Comparison of ENCODE assay signal across 9 cellular contexts in the genomic region with DNA sequence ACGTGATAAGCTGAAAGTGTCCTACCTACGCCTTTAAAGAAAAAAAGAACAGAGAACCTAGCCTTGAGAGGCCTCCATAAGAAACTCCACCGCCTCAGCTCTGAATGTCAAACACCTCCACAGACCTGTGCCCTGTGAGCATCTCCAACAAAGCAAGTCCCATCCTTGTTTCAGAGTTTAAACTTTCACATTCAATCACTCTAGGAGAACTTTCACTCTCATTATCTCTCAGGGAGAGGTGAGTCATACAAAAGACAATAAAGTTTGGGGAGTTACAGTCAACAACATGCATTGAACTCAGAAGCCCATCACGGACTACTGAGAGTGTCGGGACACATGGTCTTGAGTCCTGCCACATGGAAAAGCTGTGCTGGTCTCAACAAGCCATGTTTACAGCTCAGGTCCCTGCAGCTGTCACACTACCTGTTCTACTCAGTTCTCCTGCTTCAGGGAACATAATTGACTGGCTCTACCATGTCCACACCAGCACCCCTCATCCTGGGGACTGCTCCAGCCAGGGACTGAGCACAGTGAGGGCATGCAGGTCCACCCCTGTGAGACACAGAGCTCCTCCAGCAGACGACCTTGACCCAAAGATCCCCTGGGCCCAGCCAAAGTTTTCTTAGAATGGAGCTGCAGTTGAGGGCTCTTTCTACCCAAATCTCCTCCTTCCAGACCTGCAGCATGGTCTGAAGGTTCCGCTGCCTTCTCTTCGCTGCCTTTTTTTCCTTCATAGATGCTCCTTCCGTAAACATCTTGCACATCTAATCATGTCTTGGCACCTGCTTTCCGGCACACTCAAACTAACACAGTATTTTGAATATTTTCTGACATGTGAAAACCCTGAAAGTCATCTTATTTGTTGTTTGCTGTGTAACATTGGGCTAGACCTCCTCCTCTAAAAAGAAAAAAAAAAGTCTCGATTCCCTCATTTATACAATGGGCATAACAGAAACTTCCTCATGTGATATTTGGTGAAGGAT.
DNase-seq lines count a peak whose midpoint lies in the region; ATAC-seq, FAIRE-seq and TF ChIP-seq lines count a peak whose summit lies in the region.
"Had no signal": no experiment of that assay in that cellular context is flagged by ENCODE, and none has a peak within 500 bp of the region (broad histone marks: within the 10 kb centered on the region; RNA-seq: fewer than 3 reads in every experiment).

No MANE protein-coding gene starts in this region.

- no peak for FAIRE-seq in D721Med (lab: Jason Lieb, UNC)

- WGBS in sigmoid colon, 2 donors = 53 to 55% methylated on average over 11 of the region's 11 CpGs

- H3K9me3 Mint-ChIP-seq in activated CD4-positive, alpha-beta memory T cell treated with anti-CD3 and anti-CD28 coated beads for 36 hours = no peaks in the 10 kb centered on the region

- intact Hi-C loops in activated CD4-positive, alpha-beta memory T cell treated with anti-CD3 and anti-CD28 coated beads for 36 hours (cut with micrococcal nuclease) = loop anchor here (1.0 to 10.0 kb wide), 11 partner anchors 10 to 438 kb away; no protein-coding TSS in a partner anchor
- intact Hi-C loops in left colon (cut with DNase I, micrococcal nuclease) (no loop called here), sigmoid colon (cut with DNase I) (no loop called here), left cardiac atrium (cut with DNase I) (no loop called here)

- ATAC-seq in HG03103 (IDR thresholded peaks at IDR 0.05; ENCODE audit: low read depth, unreplicated experiment) (peak; percentile 40), left colon (peak; percentile 78), left cardiac atrium (no peak)

- no peaks in the 10 kb centered on the region for H3K9me3 ChIP-seq in sigmoid colon
- H3K9me3 ChIP-seq: BLaER1 had no signal

- peaks cover 0 to 45% (median 37%) of the 10 kb centered on the region in 4 donors for H3K4me1 ChIP-seq in sigmoid colon

- H3K27ac Mint-ChIP-seq in activated CD4-positive, alpha-beta memory T cell treated with anti-CD3 and anti-CD28 coated beads for 36 hours = peak overlapping the region; percentile 99

- H3K27me3 ChIP-seq in sigmoid colon = no peaks in the 10 kb centered on the region
- H3K27me3 ChIP-seq: BLaER1 had no signal

- H3K4me1 Mint-ChIP-seq in activated CD4-positive, alpha-beta memory T cell treated with anti-CD3 and anti-CD28 coated beads for 36 hours (ENCODE audit: low read depth) = peaks cover 97% of the 10 kb centered on the region

- POLR2A ChIA-PET in activated CD4-positive, alpha-beta memory T cell treated with anti-CD3 and anti-CD28 coated beads for 36 hours (lab: Charles Lee) = interaction anchor here (0.6 to 10.0 kb wide), 23 partner anchors 7 to 182 kb away, joined by 3 to 86 read pairs (median 8); no protein-coding TSS in a partner anchor

- peaks cover 0 to 25% (median 0%) of the 10 kb centered on the region in 4 donors for H3K36me3 ChIP-seq in sigmoid colon

- TF ChIP-seq CTCF in D721Med (IDR thresholded peaks at IDR 0.05; ENCODE audit: insufficient read depth, missing control alignments) (no peak), sigmoid colon (IDR thresholded peaks at IDR 0.05) (no peak)

- H3K4me3 Mint-ChIP-seq in activated CD4-positive, alpha-beta memory T cell treated with anti-CD3 and anti-CD28 coated beads for 36 hours = peak overlapping the region; percentile 64

- TF ChIP-seq POLR2A in sigmoid colon (IDR thresholded peaks at IDR 0.05) = no peak

- TF ChIP-seq EP300 in sigmoid colon (IDR thresholded peaks at IDR 0.05) = no peak

- peaks cover 95% of the 10 kb centered on the region for H3K36me3 Mint-ChIP-seq in activated CD4-positive, alpha-beta memory T cell treated with anti-CD3 and anti-CD28 coated beads for 36 hours

- H3K27ac ChIP-seq in sigmoid colon = peak overlapping the region in 2 of 4 donors; percentile 11 to 32
- H3K27ac ChIP-seq: BLaER1 had no signal

- no peaks in the 10 kb centered on the region for H3K27me3 Mint-ChIP-seq in activated CD4-positive, alpha-beta memory T cell treated with anti-CD3 and anti-CD28 coated beads for 36 hours

- no peak overlapping the region for H3K4me3 ChIP-seq in sigmoid colon
- H3K4me3 ChIP-seq: BLaER1 had no signal

- peak; percentile 87 for DNase-seq in activated CD8-positive, alpha-beta memory T cell treated with anti-CD3 and anti-CD28 coated beads for 24 hours
- no peak for DNase-seq in activated CD8-positive, alpha-beta memory T cell treated with anti-CD3 and anti-CD28 coated beads, Interleukin-2, amount 50 U/mL, for 48 hours
- peak; percentile 83 for DNase-seq in activated CD4-positive, alpha-beta memory T cell treated with anti-CD3 and anti-CD28 coated beads for 36 hours
- DNase-seq in left colon (no peak), D721Med (ENCODE audit: insufficient read length, low spot score) (no peak), sigmoid colon (no peak), left cardiac atrium (no peak)

- CTCF ChIA-PET in activated CD4-positive, alpha-beta memory T cell treated with anti-CD3 and anti-CD28 coated beads for 36 hours (lab: Charles Lee) = interaction anchor here (0.6 to 5.7 kb wide), 12 partner anchors 10 to 315 kb away, joined by 3 to 41 read pairs (median 4); no protein-coding TSS in a partner anchor

Comparison
In these comparisons a context has a peak if more than half of its experiments do, and no peak if none do; other contexts are left out.
1. DNase-seq: peak in activated CD8-positive, alpha-beta memory T cell treated with anti-CD3 and anti-CD28 coated beads for 24 hours (single experiment) and activated CD4-positive, alpha-beta memory T cell treated with anti-CD3 and anti-CD28 coated beads for 36 hours (single experiment); none in activated CD8-positive, alpha-beta memory T cell treated with anti-CD3 and anti-CD28 coated beads, Interleukin-2, amount 50 U/mL, for 48 hours (single experiment), left colon (0 of 2), D721Med (single experiment), sigmoid colon (single experiment) and left cardiac atrium (single experiment).
2. ATAC-seq: peak in HG03103 (single experiment) and left colon (single experiment); none in left cardiac atrium (0 of 2).